24 cellular contexts compared by ENCODE assay signal in the genomic region with DNA sequence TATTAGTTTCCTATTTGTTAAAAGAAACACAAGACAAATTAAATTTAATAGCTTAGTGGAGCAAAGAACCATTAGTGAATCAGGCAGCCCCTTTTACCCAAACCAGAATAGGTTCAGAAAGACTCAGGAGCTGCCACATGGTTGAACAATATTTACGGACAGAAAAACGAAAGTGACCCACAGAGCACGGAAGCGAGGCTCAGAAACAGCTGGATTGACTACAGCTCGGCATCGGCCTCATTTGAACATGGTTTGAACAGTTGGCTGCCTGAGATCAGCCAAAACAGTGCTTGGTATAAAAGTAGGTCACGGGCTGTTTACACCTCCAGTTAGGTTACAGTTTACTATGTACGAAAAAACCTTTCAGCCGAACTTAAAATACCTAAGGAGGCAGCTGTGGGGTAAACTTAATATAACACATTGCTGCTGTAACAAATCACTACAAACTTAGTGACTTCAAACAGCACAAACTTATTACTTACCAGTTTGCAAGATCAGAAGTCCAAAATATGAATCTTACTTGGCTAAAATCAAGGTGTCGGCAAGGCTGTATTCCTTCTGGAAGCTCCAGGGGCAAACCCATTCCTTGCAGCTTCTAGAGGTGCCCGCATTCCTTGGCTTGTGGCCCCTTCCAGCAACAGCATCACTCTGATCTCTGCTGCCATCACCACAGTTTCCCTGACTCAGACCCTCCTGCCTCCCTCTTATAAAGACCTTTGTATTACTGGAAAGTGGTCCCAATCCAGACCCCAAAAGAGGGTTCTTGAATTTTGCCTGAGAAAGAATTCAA. TPM values are rescaled to one million over a fixed set of nuclear protein-coding genes. Genes with fewer than 3 reads are reported as not detected.
"Had no signal": no experiment of that assay in that cellular context is flagged by ENCODE, and none has a peak within 500 bp of the region (broad histone marks: within the 10 kb centered on the region; RNA-seq: fewer than 3 reads in every experiment).

No MANE protein-coding gene starts in this region.

- FAIRE-seq: endometrium, frontal cortex, islet of Langerhans had no signal

- H3K36me3 ChIP-seq: heart left ventricle, tibial artery, upper lobe of left lung, vagina had no signal

- H3K9me3 ChIP-seq: mucosa of descending colon, vagina had no signal

- H3K4me3 Mint-ChIP-seq: nephron; stimulated activated memory B cell treated with anti-CD40 and anti-IgM and Interleukin-4, amounts not matched to agents 10 μg/mL and 1 μg/mL and 100 μg/mL, for 72 hours; stimulated activated naive CD8-positive, alpha-beta T cell treated with anti-CD3 and anti-CD28 coated beads, Interleukin-15, Interleukin-2, amounts not matched to agents 100 ng/mL and 50 ng/mL, for 24 hours had no signal

- H3K27ac Mint-ChIP-seq: nephron; stimulated activated memory B cell treated with anti-CD40 and anti-IgM and Interleukin-4, amounts not matched to agents 10 μg/mL and 1 μg/mL and 100 μg/mL, for 72 hours; stimulated activated naive CD8-positive, alpha-beta T cell treated with anti-CD3 and anti-CD28 coated beads, Interleukin-15, Interleukin-2, amounts not matched to agents 100 ng/mL and 50 ng/mL, for 24 hours had no signal

- DNase-seq: effector memory CD4-positive, alpha-beta T cell; heart left ventricle; hypothalamus; kidney glomerular epithelial cell; mucosa of descending colon; stimulated activated CD4-positive, alpha-beta T cell treated with anti-CD3 and anti-CD28 coated beads, Interleukin-4, amount 100 ng/mL, for 1 hour; stimulated activated CD8-positive, alpha-beta memory T cell treated with anti-CD3 and anti-CD28 coated beads, Interleukin-4, amount 100 ng/mL, for 48 hours; upper lobe of left lung had no signal

- H3K36me3 Mint-ChIP-seq: stimulated activated memory B cell treated with anti-CD40 and anti-IgM and Interleukin-4, amounts not matched to agents 10 μg/mL and 1 μg/mL and 100 μg/mL, for 72 hours had no signal

- H3K4me1 Mint-ChIP-seq: nephron; stimulated activated memory B cell treated with anti-CD40 and anti-IgM and Interleukin-4, amounts not matched to agents 10 μg/mL and 1 μg/mL and 100 μg/mL, for 72 hours had no signal

- H3K4me3 ChIP-seq: heart left ventricle, mucosa of descending colon, tibial artery, upper lobe of left lung, vagina had no signal

- H3K9me3 Mint-ChIP-seq: stimulated activated naive CD8-positive, alpha-beta T cell treated with anti-CD3 and anti-CD28 coated beads, Interleukin-15, Interleukin-2, amounts not matched to agents 100 ng/mL and 50 ng/mL, for 24 hours had no signal

- H3K27me3 ChIP-seq: upper lobe of left lung, vagina had no signal

- H3K4me1 ChIP-seq: heart left ventricle, tibial artery, upper lobe of left lung, vagina had no signal

- H3K27ac ChIP-seq: heart left ventricle, tibial artery, upper lobe of left lung, vagina had no signal

- ATAC-seq: esophagus mucosa; heart left ventricle; mucosa of descending colon; stimulated activated memory B cell treated with anti-CD40 and anti-IgM and Interleukin-4, amounts not matched to agents 10 μg/mL and 1 μg/mL and 100 μg/mL, for 72 hours had no signal

RNA-seq across cellular contexts. Expression of gene PADI4, which starts 11.8 kb away (rescaled TPM):
- total RNA-seq: esophagus mucosa, fibroblast of lung, glomerular endothelial cell, lung microvascular endothelial cell, pulmonary artery endothelial cell had no signal
- polyA plus RNA-seq: fibroblast of lung had no signal

RNA-seq across cellular contexts. Expression of gene PADI6, which starts 52.2 kb away (rescaled TPM):
- total RNA-seq: esophagus mucosa, fibroblast of lung, frontal cortex, glomerular endothelial cell, heart left ventricle, liver, lung microvascular endothelial cell, mucosa of descending colon, omental fat pad, pulmonary artery endothelial cell, temporal lobe, upper lobe of left lung, vagina had no signal
- polyA plus RNA-seq: fibroblast of lung, heart left ventricle, liver had no signal
